Comparison of ENCODE assay signal across 15 cellular contexts in genomic region chr4:26145212-26145611, GRCh38.
DNase-seq lines count a peak whose midpoint lies in the region; ATAC-seq, FAIRE-seq and TF ChIP-seq lines count a peak whose summit lies in the region.
"Had no signal": no experiment of that assay in that cellular context is flagged by ENCODE, and none has a peak within 500 bp of the region (broad histone marks: within the 10 kb centered on the region; RNA-seq: fewer than 3 reads in every experiment).

No MANE protein-coding gene starts in this region.

- H3K27me3 ChIP-seq in prostate gland (replicated peaks; ENCODE audit: insufficient read depth), result no peaks in the 10 kb centered on the region
- H3K27me3 ChIP-seq: upper lobe of right lung had no signal

- TF ChIP-seq CTCF in prostate gland (IDR thresholded peaks at IDR 0.05), result no peak

- CTCF ChIA-PET in activated CD4-positive, alpha-beta T cell treated with anti-CD3 and anti-CD28 coated beads for 36 hours (lab: Charles Lee), result interaction anchor here (1.0 kb wide), 1 partner anchor 40 kb away, joined by 4 read pairs; no protein-coding TSS in a partner anchor
- CTCF ChIA-PET in HEK293T (lab: Yijun Ruan, JAX), result no interaction called here

- intact Hi-C loops in activated CD4-positive, alpha-beta T cell treated with anti-CD3 and anti-CD28 coated beads for 36 hours (cut with DNase I, micrococcal nuclease), result no loop called here
- intact Hi-C loops in activated T-helper 1 cell treated with anti-CD3 and anti-CD28 coated beads, Interleukin-12 subunit alpha, Interleukin-12 subunit beta, Interleukin-2, Interleukin-4 antibody, amounts not matched to agents 30 ng/mL and 10 ng/mL and 1 ng/mL, durations not matched to agents 14 hours and 24 hours and 36 hours (cut with micrococcal nuclease), result loop anchor here (1.0 to 2.0 kb wide), 10 partner anchors 15 to 206 kb away; no protein-coding TSS in a partner anchor
- intact Hi-C loops in prostate gland (cut with DNase I), result no loop called here

- WGBS in prostate gland, result 16% methylated on average over 3 of the region's 3 CpGs

- FAIRE-seq in GM19239 (lab: Jason Lieb, UNC), result peak; percentile 33
- FAIRE-seq: TTC549 had no signal

- H3K4me3 ChIP-seq in prostate gland, result no peak overlapping the region
- H3K4me3 ChIP-seq: upper lobe of right lung had no signal

- DNase-seq in activated CD4-positive, alpha-beta T cell treated with anti-CD3 and anti-CD28 coated beads for 36 hours, result no peak
- no peak for DNase-seq in activated CD4-positive, alpha-beta T cell treated with anti-CD3 and anti-CD28 coated beads, Interleukin-2, amount 50 U/mL, for 4 hours
- DNase-seq in GM19239 (ENCODE audit: insufficient read length, low spot score), result no peak
- no peak for DNase-seq in activated T-helper 1 cell treated with anti-CD3 and anti-CD28 coated beads, Interleukin-12 subunit alpha, Interleukin-12 subunit beta, Interleukin-2, Interleukin-4 antibody, amounts not matched to agents 30 ng/mL and 10 ng/mL and 1 ng/mL, durations not matched to agents 14 hours and 24 hours and 36 hours (ENCODE audit: low spot score)
- DNase-seq in prostate gland (ENCODE audit: low spot score), result peak; percentile 48
- DNase-seq in HEK293T (ENCODE audit: extremely low spot score), result no peak
- DNase-seq in germinal center (ENCODE audit: low spot score), result no peak
- DNase-seq: activated naive CD4-positive, alpha-beta T cell treated with Interleukin-2 at 50 U/mL for 16 hours; GF-D8; upper lobe of right lung had no signal

- H3K27me3 Mint-ChIP-seq in activated CD4-positive, alpha-beta T cell treated with anti-CD3 and anti-CD28 coated beads for 36 hours, result peaks cover 10% of the 10 kb centered on the region
- no peaks in the 10 kb centered on the region for H3K27me3 Mint-ChIP-seq in activated T-helper 1 cell treated with anti-CD3 and anti-CD28 coated beads, Interleukin-12 subunit alpha, Interleukin-12 subunit beta, Interleukin-2, Interleukin-4 antibody, amounts not matched to agents 30 ng/mL and 10 ng/mL and 1 ng/mL, durations not matched to agents 14 hours and 24 hours and 36 hours (ENCODE audit: insufficient read depth)

- POLR2A ChIA-PET in activated CD4-positive, alpha-beta T cell treated with anti-CD3 and anti-CD28 coated beads for 36 hours (lab: Charles Lee), result interaction anchor here (0.7 to 1.0 kb wide), 2 partner anchors 11 to 174 kb away, joined by 3 to 5 read pairs; no protein-coding TSS in a partner anchor
- POLR2A ChIA-PET in HEK293T (lab: Yijun Ruan, JAX), result no interaction called here

- H3K4me3 Mint-ChIP-seq in activated CD4-positive, alpha-beta T cell treated with anti-CD3 and anti-CD28 coated beads for 36 hours, result no peak overlapping the region
- peak overlapping the region; percentile 37 for H3K4me3 Mint-ChIP-seq in activated T-helper 1 cell treated with anti-CD3 and anti-CD28 coated beads, Interleukin-12 subunit alpha, Interleukin-12 subunit beta, Interleukin-2, Interleukin-4 antibody, amounts not matched to agents 30 ng/mL and 10 ng/mL and 1 ng/mL, durations not matched to agents 14 hours and 24 hours and 36 hours
- H3K4me3 Mint-ChIP-seq: HFFc6 had no signal

- no peaks in the 10 kb centered on the region for H3K36me3 ChIP-seq in prostate gland
- H3K36me3 ChIP-seq: upper lobe of right lung had no signal

- H3K9me3 ChIP-seq in prostate gland, result no peaks in the 10 kb centered on the region
- H3K9me3 ChIP-seq: upper lobe of right lung had no signal

- H3K36me3 Mint-ChIP-seq in activated CD4-positive, alpha-beta T cell treated with anti-CD3 and anti-CD28 coated beads for 36 hours (ENCODE audit: low read depth), result no peaks in the 10 kb centered on the region
- peaks cover 27% of the 10 kb centered on the region for H3K36me3 Mint-ChIP-seq in activated T-helper 1 cell treated with anti-CD3 and anti-CD28 coated beads, Interleukin-12 subunit alpha, Interleukin-12 subunit beta, Interleukin-2, Interleukin-4 antibody, amounts not matched to agents 30 ng/mL and 10 ng/mL and 1 ng/mL, durations not matched to agents 14 hours and 24 hours and 36 hours (ENCODE audit: low read depth)
- H3K36me3 Mint-ChIP-seq: brain, IgD-negative memory B cell had no signal

- H3K27ac Mint-ChIP-seq in activated CD4-positive, alpha-beta T cell treated with anti-CD3 and anti-CD28 coated beads for 36 hours, result peak overlapping the region; percentile 71
- peak overlapping the region; percentile 96 for H3K27ac Mint-ChIP-seq in activated T-helper 1 cell treated with anti-CD3 and anti-CD28 coated beads, Interleukin-12 subunit alpha, Interleukin-12 subunit beta, Interleukin-2, Interleukin-4 antibody, amounts not matched to agents 30 ng/mL and 10 ng/mL and 1 ng/mL, durations not matched to agents 14 hours and 24 hours and 36 hours
- H3K27ac Mint-ChIP-seq: HFFc6 had no signal

- no peak for TF ChIP-seq POLR2A in prostate gland (IDR thresholded peaks at IDR 0.05)

- H3K9me3 Mint-ChIP-seq in activated CD4-positive, alpha-beta T cell treated with anti-CD3 and anti-CD28 coated beads for 36 hours (ENCODE audit: low read depth), result peaks cover 3% of the 10 kb centered on the region
- peaks cover 46% of the 10 kb centered on the region for H3K9me3 Mint-ChIP-seq in activated T-helper 1 cell treated with anti-CD3 and anti-CD28 coated beads, Interleukin-12 subunit alpha, Interleukin-12 subunit beta, Interleukin-2, Interleukin-4 antibody, amounts not matched to agents 30 ng/mL and 10 ng/mL and 1 ng/mL, durations not matched to agents 14 hours and 24 hours and 36 hours
- H3K9me3 Mint-ChIP-seq: HFFc6, IgD-negative memory B cell had no signal

- peaks cover 17% of the 10 kb centered on the region for H3K4me1 ChIP-seq in prostate gland (replicated peaks)

- H3K4me1 Mint-ChIP-seq in activated CD4-positive, alpha-beta T cell treated with anti-CD3 and anti-CD28 coated beads for 36 hours, result peaks cover 34% of the 10 kb centered on the region
- peaks cover 72% of the 10 kb centered on the region for H3K4me1 Mint-ChIP-seq in activated T-helper 1 cell treated with anti-CD3 and anti-CD28 coated beads, Interleukin-12 subunit alpha, Interleukin-12 subunit beta, Interleukin-2, Interleukin-4 antibody, amounts not matched to agents 30 ng/mL and 10 ng/mL and 1 ng/mL, durations not matched to agents 14 hours and 24 hours and 36 hours (ENCODE audit: low read depth)

- H3K27ac ChIP-seq in prostate gland, result peak overlapping the region; percentile 43 to 77
- H3K27ac ChIP-seq: upper lobe of right lung had no signal

- ATAC-seq in activated CD4-positive, alpha-beta T cell treated with anti-CD3 and anti-CD28 coated beads for 36 hours, result peak; percentile 57
- ATAC-seq in HG03457 (IDR thresholded peaks at IDR 0.05; ENCODE audit: unreplicated experiment), result no peak
- ATAC-seq: upper lobe of right lung had no signal

TF ChIP-seq in HEK293T, 16 proteins besides CTCF, POLR2A, EP300 and RAD21:
- TF ChIP-seq SP1 (IDR thresholded peaks at IDR 0.05), result no peak
- no peak for TF ChIP-seq BHLHE40 (IDR thresholded peaks at IDR 0.05; ENCODE audit: borderline replicate concordance)
- TF ChIP-seq FOXM1 (IDR thresholded peaks at IDR 0.05; ENCODE audit: borderline replicate concordance), result no peak
- TF ChIP-seq FOXK2 (IDR thresholded peaks at IDR 0.05), result no peak
- TF ChIP-seq NFRKB (IDR thresholded peaks at IDR 0.05), result no peak
- no peak for TF ChIP-seq TARDBP (IDR thresholded peaks at IDR 0.05)
- TF ChIP-seq ELF4 (IDR thresholded peaks at IDR 0.05), result no peak
- no peak for TF ChIP-seq LEF1 (IDR thresholded peaks at IDR 0.05; ENCODE audit: borderline replicate concordance)
